ENCODE assay signal across 8 cellular contexts in genomic region chr5:93581738-93582414, GRCh38. TPM values are rescaled to one million over a fixed set of nuclear protein-coding genes. Genes with fewer than 3 reads are reported as not detected.
DNase-seq lines count a peak whose midpoint lies in the region; ATAC-seq and TF ChIP-seq lines count a peak whose summit lies in the region.

No MANE protein-coding gene starts in this region.

- CTCF ChIA-PET in GM10248 (lab: Yijun Ruan, JAX) = interaction anchor here (1.3 to 2.1 kb wide), 3 partner anchors 16 to 219 kb away, joined by 3 to 9 read pairs (median 8); no protein-coding TSS in a partner anchor

- H3K4me3 ChIP-seq in prostate gland = peak overlapping the region; percentile 45 to 56

- 4% methylated on average over 10 of the region's 10 CpGs for whole genome bisulfite sequencing in prostate gland

- H3K27ac ChIP-seq in cingulate gyrus (ENCODE audit: low read depth, low read length) = peak overlapping the region; percentile 88
- peak overlapping the region in 1 of 2 donors; percentile 68 for H3K27ac ChIP-seq in prostate gland

- H3K36me3 ChIP-seq in prostate gland = no peaks in the 10 kb centered on the region

- H3K9me3 Mint-ChIP-seq in type B pancreatic cell = no peaks in the 10 kb centered on the region

- H3K27me3 Mint-ChIP-seq in type B pancreatic cell = peaks cover 45% of the 10 kb centered on the region

- no peak for TF ChIP-seq POLR2A in prostate gland (IDR thresholded peaks at IDR 0.05)

- TF ChIP-seq CTCF in prostate gland (IDR thresholded peaks at IDR 0.05) = peak in 1 of 4 experiments; percentile 80
- TF ChIP-seq CTCF in GM10248 (IDR thresholded peaks at IDR 0.05; ENCODE audit: control extremely low read depth, extremely low read depth, low read depth, missing control alignments) = no peak
- no peak for TF ChIP-seq CTCF in type B pancreatic cell (conservative IDR thresholded peaks at IDR 0.05)

- H3K27ac Mint-ChIP-seq in type B pancreatic cell = no peak overlapping the region

- H3K27me3 ChIP-seq in prostate gland (replicated peaks; ENCODE audit: insufficient read depth) = no peaks in the 10 kb centered on the region

- POLR2A ChIA-PET in GM10248 (lab: Yijun Ruan, JAX) = no interaction called here

- no peaks in the 10 kb centered on the region for H3K4me1 ChIP-seq in prostate gland (replicated peaks)

- no peak overlapping the region for H3K4me3 Mint-ChIP-seq in type B pancreatic cell

- no peaks in the 10 kb centered on the region for H3K9me3 ChIP-seq in prostate gland

- peaks cover 8% of the 10 kb centered on the region for H3K36me3 Mint-ChIP-seq in type B pancreatic cell

- ATAC-seq in GM21515 (IDR thresholded peaks at IDR 0.05; ENCODE audit: unreplicated experiment) (no peak), GM21447 (IDR thresholded peaks at IDR 0.05; ENCODE audit: unreplicated experiment) (no peak)

- peaks cover 15% of the 10 kb centered on the region for H3K4me1 Mint-ChIP-seq in type B pancreatic cell (ENCODE audit: unreplicated experiment)

- intact Hi-C loops in prostate gland (cut with DNase I) = loop anchor here (5.0 kb wide), 4 partner anchors 50 to 895 kb away; no protein-coding TSS in a partner anchor

- DNase-seq in ELR (ENCODE audit: low read depth) = peak; percentile 85
- peak; percentile 51 for DNase-seq in NCI-H2029 treated with DMSO at 0.1 percent for 48 hours (lab: John Stamatoyannopoulos, UW)
- no peak for DNase-seq in prostate gland (ENCODE audit: low spot score)
- DNase-seq in GM10248 (ENCODE audit: extremely low spot score) = no peak
- no peak for DNase-seq in type B pancreatic cell (ENCODE audit: extremely low spot score, unreplicated experiment)

RNA-seq across cellular contexts. Expression of gene NR2F1-AS1, which starts 0.9 kb away (rescaled TPM):
- 10 to 100 TPM; 11.9 to 12.4 TPM for total RNA-seq in prostate gland
- 1.8 and 19.0 TPM in 2 replicates for total RNA-seq in type B pancreatic cell (ENCODE audit: low replicate concordance)

RNA-seq across cellular contexts. Expression of gene NR2F1, which starts 1.1 kb away (rescaled TPM):
- 10 to 100 TPM; 14.9 to 49.3 TPM for total RNA-seq in prostate gland
- 6.6 and 126 TPM in 2 replicates for total RNA-seq in type B pancreatic cell (ENCODE audit: low replicate concordance)

Comparison
In these comparisons a context has a peak if more than half of its experiments do, and no peak if none do; other contexts are left out.
1. DNase-seq: peak in ELR (single experiment) and NCI-H2029 treated with DMSO at 0.1 percent for 48 hours (single experiment); none in prostate gland (single experiment), GM10248 (single experiment) and type B pancreatic cell (single experiment).